8 cellular contexts compared by ENCODE assay signal in genomic region chrX:15854080-15854655, GRCh38. TPM values are rescaled to one million over a fixed set of nuclear protein-coding genes. Genes with fewer than 3 reads are reported as not detected.
DNase-seq lines count a peak whose midpoint lies in the region; ATAC-seq and TF ChIP-seq lines count a peak whose summit lies in the region.

No MANE protein-coding gene starts in this region.

- no peaks in the 10 kb centered on the region for H3K36me3 ChIP-seq in gastroesophageal sphincter
- H3K36me3 ChIP-seq in upper lobe of right lung: no peaks in the 10 kb centered on the region

- H3K4me3 Mint-ChIP-seq in activated naive CD4-positive, alpha-beta T cell treated with anti-CD3 and anti-CD28 coated beads for 36 hours: peak overlapping the region; percentile 67

- H3K4me3 ChIP-seq in gastroesophageal sphincter (peak overlapping the region; percentile 83 to 89), upper lobe of right lung (peak overlapping the region; percentile 60)

- H3K4me1 ChIP-seq in gastroesophageal sphincter (peaks cover 0 to 35% (median 0%) of the 10 kb centered on the region in 3 donors), upper lobe of right lung (no peaks in the 10 kb centered on the region)

- DNase-seq in ACHN (peak; percentile 23), RKO (ENCODE audit: low spot score) (peak; percentile 67), nucleus accumbens (lab: John Stamatoyannopoulos, UW) (peak in 47 of 56 donors; percentile 4 to 71 (median 39)), upper lobe of right lung (peak; percentile 78)
- peak; percentile 43 for DNase-seq in activated naive CD4-positive, alpha-beta T cell treated with anti-CD3 and anti-CD28 coated beads for 36 hours

- H3K36me3 Mint-ChIP-seq in activated naive CD4-positive, alpha-beta T cell treated with anti-CD3 and anti-CD28 coated beads for 36 hours (ENCODE audit: low read depth): peaks cover 8% of the 10 kb centered on the region

- in situ Hi-C loops in ACHN (cut with HindIII; ENCODE audit: low pct_ligation_motif_present, low pct_unique_long_range_greater_than_20kb, low sequenced_read_pairs): no loop called here

- no peaks in the 10 kb centered on the region for H3K27me3 Mint-ChIP-seq in activated naive CD4-positive, alpha-beta T cell treated with anti-CD3 and anti-CD28 coated beads for 36 hours (ENCODE audit: low read depth)

- 0% methylated on average over 4 of the region's 65 CpGs; no CpG with 5 or more reads in 1 of the 2 donors for WGBS in gastroesophageal sphincter (ENCODE audit: low coverage in 1 of 2), 2 donors

- H3K27ac ChIP-seq in gastroesophageal sphincter (peak overlapping the region; percentile 91 to 95 (median 93)), upper lobe of right lung (peak overlapping the region; percentile 82)

- intact Hi-C loops in activated naive CD4-positive, alpha-beta T cell treated with anti-CD3 and anti-CD28 coated beads for 36 hours (cut with micrococcal nuclease): loop anchor here (1.0 to 10.0 kb wide), 14 partner anchors 37 to 1021 kb away; partner anchors contain the start of genes CA5B, GRPR, PIR and RBBP7
- intact Hi-C loops in upper lobe of right lung (cut with DNase I): no loop called here

- TF ChIP-seq CTCF in gastroesophageal sphincter (IDR thresholded peaks at IDR 0.05) (peak in 1 of 4 experiments; percentile 42), upper lobe of right lung (IDR thresholded peaks at IDR 0.05) (peak; percentile 27)

- H3K27me3 ChIP-seq in gastroesophageal sphincter (no peaks in the 10 kb centered on the region), upper lobe of right lung (no peaks in the 10 kb centered on the region)

- TF ChIP-seq POLR2A in gastroesophageal sphincter (IDR thresholded peaks at IDR 0.05): no peak

- no peaks in the 10 kb centered on the region for H3K9me3 Mint-ChIP-seq in activated naive CD4-positive, alpha-beta T cell treated with anti-CD3 and anti-CD28 coated beads for 36 hours

- CTCF ChIA-PET in activated naive CD4-positive, alpha-beta T cell treated with anti-CD3 and anti-CD28 coated beads for 36 hours (lab: Charles Lee): no interaction called here

- ATAC-seq in GM18873 (IDR thresholded peaks at IDR 0.05; ENCODE audit: low FRiP score, unreplicated experiment): peak; percentile 27
- peak; percentile 32 for ATAC-seq in HG03135 (IDR thresholded peaks at IDR 0.05; ENCODE audit: unreplicated experiment)
- peak; percentile 26 for ATAC-seq in gastroesophageal sphincter
- peak; percentile 53 for ATAC-seq in upper lobe of right lung

- H3K9me3 ChIP-seq in gastroesophageal sphincter: no peaks in the 10 kb centered on the region
- H3K9me3 ChIP-seq in upper lobe of right lung: no peaks in the 10 kb centered on the region

- peak overlapping the region; percentile 41 for H3K27ac Mint-ChIP-seq in activated naive CD4-positive, alpha-beta T cell treated with anti-CD3 and anti-CD28 coated beads for 36 hours

- H3K4me1 Mint-ChIP-seq in activated naive CD4-positive, alpha-beta T cell treated with anti-CD3 and anti-CD28 coated beads for 36 hours (ENCODE audit: low read depth): peaks cover 22% of the 10 kb centered on the region

- no peak for TF ChIP-seq EP300 in gastroesophageal sphincter (IDR thresholded peaks at IDR 0.05)

RNA-seq across cellular contexts. Expression of gene AP1S2, which starts 0.4 kb away (rescaled TPM):
- total RNA-seq in activated naive CD4-positive, alpha-beta T cell treated with anti-CD3 and anti-CD28 coated beads for 36 hours: 10 to 100 TPM; 17.4 to 18.0 TPM
- total RNA-seq in gastroesophageal sphincter (100 to 1,000 TPM in 3 of 4 donors, 10 to 100 TPM in 1; 98.7 to 300 (median 203) TPM), upper lobe of right lung (41.2 TPM)

Comparison
In these comparisons a context has a peak if more than half of its experiments do, and no peak if none do; other contexts are left out.
1. Peak in every context shown above with its lines: DNase-seq, ATAC-seq, H3K4me3 ChIP-seq and H3K27ac ChIP-seq.
2. DNase-seq: peak in every context shown above with its lines; median percentile 78 in upper lobe of right lung; 67 in RKO; 43 in activated naive CD4-positive, alpha-beta T cell treated with anti-CD3 and anti-CD28 coated beads for 36 hours; 39 in nucleus accumbens; 23 in ACHN.